ENCODE assay signal across 22 cellular contexts in the genomic region with DNA sequence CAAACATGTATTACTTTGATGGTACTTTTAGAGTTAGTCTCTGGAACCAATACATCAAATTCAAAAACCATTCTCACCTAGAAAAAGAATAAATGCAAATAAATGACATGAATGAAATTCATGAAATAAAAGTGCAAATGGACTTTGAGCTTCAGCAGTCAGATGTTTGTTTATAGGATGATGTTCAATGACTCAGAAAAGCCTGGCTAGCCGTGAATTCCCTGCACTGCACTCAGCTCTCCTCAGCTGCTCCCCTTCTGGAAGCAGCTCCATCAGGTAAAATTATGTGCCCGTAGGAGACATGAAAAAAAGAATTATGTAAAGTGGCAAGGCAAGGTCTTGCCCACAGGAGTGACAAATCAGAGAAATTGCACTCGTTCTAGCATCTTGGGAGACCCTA.
DNase-seq lines count a peak whose midpoint lies in the region; FAIRE-seq and TF ChIP-seq lines count a peak whose summit lies in the region.
"Had no signal": no experiment of that assay in that cellular context is flagged by ENCODE, and none has a peak within 500 bp of the region (broad histone marks: within the 10 kb centered on the region; RNA-seq: fewer than 3 reads in every experiment).

No MANE protein-coding gene starts in this region.

- H3K27ac ChIP-seq in osteoblast (ENCODE audit: low read depth, low read length): peak overlapping the region; percentile 98
- H3K27ac ChIP-seq: C4-2B, KMS-11, psoas muscle, tibial nerve had no signal

- no peaks in the 10 kb centered on the region for H3K79me2 ChIP-seq in osteoblast (ENCODE audit: insufficient read depth, low read length)

- no peak overlapping the region for H3K4me3 Mint-ChIP-seq in chondrocyte (ENCODE audit: unreplicated experiment)
- H3K4me3 Mint-ChIP-seq: endodermal cell; naive thymus-derived CD4-positive, alpha-beta T cell had no signal

- peak overlapping the region; percentile 2 for H3K4me2 ChIP-seq in osteoblast (ENCODE audit: insufficient read depth, low read length)
- H3K4me2 ChIP-seq: KMS-11 had no signal

- H3K27ac Mint-ChIP-seq in chondrocyte (ENCODE audit: unreplicated experiment): peak overlapping the region; percentile 86
- H3K27ac Mint-ChIP-seq: activated T-helper 2 cell treated with anti-CD3 and anti-CD28 coated beads, Interferon-gamma antibody, Interleukin-2, Interleukin-4, amounts not matched to agents 10 μg/mL and 5 μg/mL and 100 μg/mL, durations not matched to agents 14 hours and 24 hours and 36 hours; endodermal cell; naive thymus-derived CD4-positive, alpha-beta T cell had no signal

- no peaks in the 10 kb centered on the region for H3K9me3 ChIP-seq in osteoblast (ENCODE audit: low read depth, low read length)

- no peak overlapping the region for H3K4me3 ChIP-seq in osteoblast (ENCODE audit: insufficient read depth, low read length)
- H3K4me3 ChIP-seq: psoas muscle, tibial nerve had no signal

- H4K20me1 ChIP-seq in osteoblast (ENCODE audit: insufficient read depth, low read length): no peaks in the 10 kb centered on the region

- H3K27me3 ChIP-seq in osteoblast (ENCODE audit: insufficient read depth, low read length): no peaks in the 10 kb centered on the region
- H3K27me3 ChIP-seq: tibial nerve had no signal

- DNase-seq in DMS53 (lab: John Stamatoyannopoulos, UW) (peak; percentile 85), NCI-H460 (ENCODE audit: extremely low read depth, low read depth) (peak; percentile 30), chondrocyte (ENCODE audit: low spot score) (no peak), osteoblast (ENCODE audit: insufficient read length, low spot score, missing footprints) (peak; percentile 80), HK-2 (ENCODE audit: unreplicated experiment) (no peak), H54 (ENCODE audit: insufficient read length, low spot score) (no peak), NCI-H1105 treated with DMSO at 0.1 percent for 48 hours (lab: John Stamatoyannopoulos, UW) (no peak)
- no peak for DNase-seq in stimulated activated CD4-positive, alpha-beta T cell treated with anti-CD3 and anti-CD28 coated beads, Interleukin-4, amount 100 ng/mL, for 1 hour
- DNase-seq: aorta; endodermal cell; GDM1; glutamatergic neuron; naive thymus-derived CD4-positive, alpha-beta T cell; NCI-H1694; NCI-H82; psoas muscle; SHP77; stimulated activated CD4-positive, alpha-beta T cell treated with anti-CD3 and anti-CD28 coated beads, Interleukin-1b, Interleukin-23, amount 100 ng/mL, for 48 hours had no signal

- peaks cover 7% of the 10 kb centered on the region for H3K36me3 Mint-ChIP-seq in chondrocyte (ENCODE audit: low read depth)
- H3K36me3 Mint-ChIP-seq: naive thymus-derived CD4-positive, alpha-beta T cell had no signal

- no peak for FAIRE-seq in H54 (lab: Jason Lieb, UNC)

- no peak for TF ChIP-seq POLR2A in H54 (IDR thresholded peaks at IDR 0.05; ENCODE audit: low read depth, low read length)

- H3K4me1 Mint-ChIP-seq in chondrocyte (ENCODE audit: low read depth): peaks cover 68% of the 10 kb centered on the region
- H3K4me1 Mint-ChIP-seq: naive thymus-derived CD4-positive, alpha-beta T cell had no signal

- no peaks in the 10 kb centered on the region for H3K36me3 ChIP-seq in osteoblast (ENCODE audit: insufficient read depth, low read length)
- H3K36me3 ChIP-seq: tibial nerve had no signal

- H3K4me1 ChIP-seq in osteoblast (ENCODE audit: insufficient read depth, low read length): peaks cover 38% of the 10 kb centered on the region
- H3K4me1 ChIP-seq: psoas muscle had no signal

- peaks cover 20% of the 10 kb centered on the region for H3K9me3 Mint-ChIP-seq in chondrocyte (ENCODE audit: low read depth)
- H3K9me3 Mint-ChIP-seq: activated T-helper 2 cell treated with anti-CD3 and anti-CD28 coated beads, Interferon-gamma antibody, Interleukin-2, Interleukin-4, amounts not matched to agents 10 μg/mL and 5 μg/mL and 100 μg/mL, durations not matched to agents 14 hours and 24 hours and 36 hours; endodermal cell had no signal

- H2AFZ ChIP-seq in osteoblast (ENCODE audit: low read length): no peak overlapping the region

- H3K27me3 Mint-ChIP-seq in chondrocyte (ENCODE audit: low read depth): no peaks in the 10 kb centered on the region
- H3K27me3 Mint-ChIP-seq: naive thymus-derived CD4-positive, alpha-beta T cell had no signal

- TF ChIP-seq CTCF in chondrocyte (IDR thresholded peaks at IDR 0.05): peak; percentile 32
- TF ChIP-seq CTCF in osteoblast (IDR thresholded peaks at IDR 0.05; ENCODE audit: extremely low read depth, low read depth, low read length): no peak

Comparison
In these comparisons a context has a peak if more than half of its experiments do, and no peak if none do; other contexts are left out.
1. DNase-seq: peak in DMS53 (single experiment), NCI-H460 (single experiment) and osteoblast (single experiment); none in chondrocyte (single experiment), HK-2 (single experiment), H54 (single experiment), stimulated activated CD4-positive, alpha-beta T cell treated with anti-CD3 and anti-CD28 coated beads, Interleukin-4, amount 100 ng/mL, for 1 hour (single experiment) and NCI-H1105 treated with DMSO at 0.1 percent for 48 hours (single experiment).